ENCODE assay signal across 21 cellular contexts in the genomic region with DNA sequence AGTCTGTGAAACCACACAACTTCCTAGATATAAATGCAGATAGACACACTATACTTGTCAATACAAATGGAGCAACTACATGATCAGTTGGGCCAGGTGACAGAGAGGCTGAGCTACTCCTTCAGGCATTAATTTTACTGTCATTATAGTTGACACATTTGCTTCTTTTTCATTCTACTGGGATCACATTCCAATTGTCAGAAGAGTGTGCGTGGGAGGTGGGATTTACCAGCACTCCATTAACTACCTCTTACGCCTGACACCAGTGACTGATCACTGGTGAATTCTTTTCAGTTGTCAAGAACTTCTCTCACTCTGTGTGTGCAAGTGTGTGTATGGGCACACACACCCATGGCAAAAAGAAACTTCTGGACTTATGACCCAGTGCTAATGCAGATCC.
"Had no signal": no experiment of that assay in that cellular context is flagged by ENCODE, and none has a peak within 500 bp of the region (broad histone marks: within the 10 kb centered on the region; RNA-seq: fewer than 3 reads in every experiment).

No MANE protein-coding gene starts in this region.

- H3K27ac ChIP-seq: coronary artery, dorsolateral prefrontal cortex, esophagus muscularis mucosa, foreskin keratinocyte, gastrocnemius medialis, heart right ventricle, left lung, lower lobe of right lung had no signal

- FAIRE-seq: endothelial cell of umbilical vein had no signal

- H3K9me3 ChIP-seq: gastrocnemius medialis, left lung, lower lobe of right lung, mucosa of descending colon had no signal

- H3K4me1 ChIP-seq: esophagus muscularis mucosa, foreskin keratinocyte, gastrocnemius medialis, heart right ventricle, left lung, lower lobe of right lung had no signal

- H3K36me3 ChIP-seq: esophagus muscularis mucosa, gastrocnemius medialis, heart right ventricle, left lung, lower lobe of right lung had no signal

- H3K27me3 ChIP-seq: esophagus muscularis mucosa, foreskin keratinocyte, gastrocnemius medialis, heart right ventricle, left lung had no signal

- DNase-seq: dermis blood vessel endothelial cell; dorsolateral prefrontal cortex; effector CD4-positive, alpha-beta T cell; effector memory CD4-positive, alpha-beta T cell; foreskin keratinocyte; gastrocnemius medialis; glutamatergic neuron; heart right ventricle; hippocampal formation; islet precursor cell; kidney; kidney glomerular epithelial cell; left colon; left lung; left ventricle myocardium superior; lower lobe of right lung; mesenchymal stem cell; mucosa of descending colon had no signal

- ATAC-seq: foreskin keratinocyte, gastrocnemius medialis, heart right ventricle, left colon, left lung, left ventricle myocardium superior, lower lobe of right lung, mucosa of descending colon had no signal

- H3K4me3 ChIP-seq: coronary artery, dorsolateral prefrontal cortex, esophagus muscularis mucosa, gastrocnemius medialis, heart right ventricle, left lung, lower lobe of right lung, mucosa of descending colon had no signal
